25 cellular contexts compared by ENCODE assay signal in genomic region chr17:79847698-79848369, GRCh38.
"Had no signal": no experiment of that assay in that cellular context is flagged by ENCODE, and none has a peak within 500 bp of the region (broad histone marks: within the 10 kb centered on the region; RNA-seq: fewer than 3 reads in every experiment).

No MANE protein-coding gene starts in this region.

- H3K4me3 Mint-ChIP-seq: naive thymus-derived CD8-positive, alpha-beta T cell; neural crest cell; stimulated activated effector memory CD8-positive, alpha-beta T cell treated with anti-CD3 and anti-CD28 coated beads, Interleukin-12 subunit alpha, Interleukin-12 subunit beta, amount 100 ng/mL, for 72 hours; stimulated activated naive CD8-positive, alpha-beta T cell treated with anti-CD3 and anti-CD28 coated beads, Interleukin-15, Interleukin-2, amounts not matched to agents 100 ng/mL and 50 ng/mL, for 24 hours had no signal

- H3K27ac ChIP-seq: left lung, lower lobe of right lung, ovary, sigmoid colon, spleen, suprapubic skin, thoracic aorta, tibial artery, uterus had no signal

- H3K9me3 ChIP-seq: left lung, lower lobe of right lung, ovary, sigmoid colon, spleen, suprapubic skin, thoracic aorta, tibial artery, uterus had no signal

- H3K4me3 ChIP-seq: left lung, lower lobe of right lung, ovary, sigmoid colon, spleen, suprapubic skin, thoracic aorta, tibial artery, uterus had no signal

- H3K36me3 ChIP-seq: left lung, lower lobe of right lung, ovary, sigmoid colon, spleen, suprapubic skin, thoracic aorta, tibial artery, uterus had no signal

- DNase-seq: hippocampal formation; kidney glomerular epithelial cell; left cardiac atrium; left lung; lower lobe of right lung; mammary epithelial cell; mesenchymal stem cell; naive thymus-derived CD8-positive, alpha-beta T cell; ovary; sigmoid colon; small intestine; spleen; stimulated activated CD4-positive, alpha-beta T cell treated with anti-CD3 and anti-CD28 coated beads, Interleukin-4, amount 100 ng/mL, for 24 hours; stimulated activated naive CD4-positive, alpha-beta T cell; tibial artery; trophoblast cell; uterus had no signal

- H3K9me3 Mint-ChIP-seq: naive thymus-derived CD8-positive, alpha-beta T cell; nephron; neural crest cell; stimulated activated effector memory CD8-positive, alpha-beta T cell treated with anti-CD3 and anti-CD28 coated beads, Interleukin-12 subunit alpha, Interleukin-12 subunit beta, amount 100 ng/mL, for 72 hours; stimulated activated naive CD8-positive, alpha-beta T cell treated with anti-CD3 and anti-CD28 coated beads, Interleukin-15, Interleukin-2, amounts not matched to agents 100 ng/mL and 50 ng/mL, for 24 hours had no signal

- H3K36me3 Mint-ChIP-seq: naive thymus-derived CD8-positive, alpha-beta T cell; stimulated activated effector memory CD8-positive, alpha-beta T cell treated with anti-CD3 and anti-CD28 coated beads, Interleukin-12 subunit alpha, Interleukin-12 subunit beta, amount 100 ng/mL, for 72 hours had no signal

- ATAC-seq: left cardiac atrium; left lung; lower lobe of right lung; naive thymus-derived CD8-positive, alpha-beta T cell; right cardiac atrium; stimulated activated effector memory CD8-positive, alpha-beta T cell treated with anti-CD3 and anti-CD28 coated beads, Interleukin-12 subunit alpha, Interleukin-12 subunit beta, amount 100 ng/mL, for 72 hours had no signal

- H3K27me3 ChIP-seq: ovary had no signal

- H3K27ac Mint-ChIP-seq: naive thymus-derived CD8-positive, alpha-beta T cell; progenitor cell of endocrine pancreas; stimulated activated effector memory CD8-positive, alpha-beta T cell treated with anti-CD3 and anti-CD28 coated beads, Interleukin-12 subunit alpha, Interleukin-12 subunit beta, amount 100 ng/mL, for 72 hours; stimulated activated naive CD8-positive, alpha-beta T cell treated with anti-CD3 and anti-CD28 coated beads, Interleukin-15, Interleukin-2, amounts not matched to agents 100 ng/mL and 50 ng/mL, for 24 hours had no signal
